In genomic region chr10:121978511-121978910, GRCh38 we compare ENCODE assay signal across 24 cellular contexts. TPM values are rescaled to one million over a fixed set of nuclear protein-coding genes. Genes with fewer than 3 reads are reported as not detected.
DNase-seq lines count a peak whose midpoint lies in the region; ATAC-seq and TF ChIP-seq lines count a peak whose summit lies in the region.
"Had no signal": no experiment of that assay in that cellular context is flagged by ENCODE, and none has a peak within 500 bp of the region (broad histone marks: within the 10 kb centered on the region; RNA-seq: fewer than 3 reads in every experiment).

No MANE protein-coding gene starts in this region.

- H3K9me3 Mint-ChIP-seq in chondrocyte (ENCODE audit: low read depth): peaks cover 7% of the 10 kb centered on the region
- H3K9me3 Mint-ChIP-seq: CD4-positive, alpha-beta T cell had no signal

- DNase-seq in chondrocyte (ENCODE audit: low spot score) (peak; percentile 88), left lung (peak; percentile 48 to 82), lung (ENCODE audit: low spot score) (peak; percentile 66), upper lobe of right lung (peak; percentile 86), mesenteric fat pad (ENCODE audit: low spot score) (no peak), SK-N-DZ (ENCODE audit: low spot score) (no peak), NCI-H748 (lab: John Stamatoyannopoulos, UW; ENCODE audit: unreplicated experiment) (no peak)
- DNase-seq: 8988T; ACHN; AML-193; BE2C; CD4-positive, alpha-beta T cell; CD8-positive, alpha-beta memory T cell; DMS 273 treated with DMSO at 0.1 percent for 48 hours; DMS79; EL; GDM1; H9 had no signal

- H3K27ac Mint-ChIP-seq in chondrocyte (ENCODE audit: unreplicated experiment): no peak overlapping the region
- H3K27ac Mint-ChIP-seq: CD14-positive monocyte; CD4-positive, alpha-beta T cell; CD8-positive, alpha-beta memory T cell; GM23338; H9 had no signal

- no peaks in the 10 kb centered on the region for H3K36me3 ChIP-seq in left lung
- H3K36me3 ChIP-seq in lung (ENCODE audit: control insufficient read depth in 2 of 2, insufficient read depth in 2 of 2, low read length in 2 of 2): no peaks in the 10 kb centered on the region
- H3K36me3 ChIP-seq in upper lobe of right lung: no peaks in the 10 kb centered on the region

- H3K4me1 Mint-ChIP-seq in chondrocyte (ENCODE audit: low read depth): peaks cover 7% of the 10 kb centered on the region

- TF ChIP-seq CTCF in chondrocyte (IDR thresholded peaks at IDR 0.05): no peak
- no peak for TF ChIP-seq CTCF in left lung (IDR thresholded peaks at IDR 0.05)
- TF ChIP-seq CTCF in lung (IDR thresholded peaks at IDR 0.05; ENCODE audit: control extremely low read depth, extremely low read depth): no peak
- no peak for TF ChIP-seq CTCF in upper lobe of right lung (IDR thresholded peaks at IDR 0.05)

- H3K27ac ChIP-seq in left lung (no peak overlapping the region), lung (ENCODE audit: low read depth in 1 of 2, low read length in 1 of 2) (no peak overlapping the region), upper lobe of right lung (no peak overlapping the region)
- H3K27ac ChIP-seq: A549; BLaER1 treated with 17β-estradiol and CSF1 and Interleukin-3, amounts not matched to agents 10 nM and 100 nM had no signal

- H3K4me1 ChIP-seq in left lung (peaks cover 8 to 17% of the 10 kb centered on the region in 2 donors), lung (ENCODE audit: control insufficient read depth in 2 of 2, insufficient read depth in 2 of 2, low read length in 2 of 2) (peaks cover 2 to 3% of the 10 kb centered on the region in 2 donors), upper lobe of right lung (peaks cover 14% of the 10 kb centered on the region)
- H3K4me1 ChIP-seq: BE2C had no signal

- intact Hi-C loops in left lung (cut with DNase I): no loop called here
- intact Hi-C loops in upper lobe of right lung (cut with DNase I): no loop called here

- ATAC-seq in left lung: peak; percentile 30
- no peak for ATAC-seq in lung (ENCODE audit: insufficient read depth, low FRiP score)
- peak; percentile 16 for ATAC-seq in upper lobe of right lung
- ATAC-seq: A549, GM12878, GM23338, HCT116 had no signal

- H3K4me3 ChIP-seq in left lung (no peak overlapping the region), lung (no peak overlapping the region), upper lobe of right lung (no peak overlapping the region)
- H3K4me3 ChIP-seq: A549; BLaER1 treated with 17β-estradiol and CSF1 and Interleukin-3, amounts not matched to agents 10 nM and 100 nM; GM12878; GM23338 had no signal

- no peaks in the 10 kb centered on the region for H3K9me3 ChIP-seq in left lung
- H3K9me3 ChIP-seq in lung (ENCODE audit: control insufficient read depth in 2 of 2, insufficient read depth in 1 of 2, low read length in 1 of 2): no peaks in the 10 kb centered on the region
- no peaks in the 10 kb centered on the region for H3K9me3 ChIP-seq in upper lobe of right lung
- H3K9me3 ChIP-seq: BE2C had no signal

- H3K27me3 ChIP-seq in left lung (no peaks in the 10 kb centered on the region), lung (ENCODE audit: control insufficient read depth, insufficient read depth) (no peaks in the 10 kb centered on the region), upper lobe of right lung (no peaks in the 10 kb centered on the region)
- H3K27me3 ChIP-seq: BE2C; BLaER1 treated with 17β-estradiol and CSF1 and Interleukin-3, amounts not matched to agents 10 nM and 100 nM had no signal

- H3K36me3 Mint-ChIP-seq in chondrocyte (ENCODE audit: low read depth): no peaks in the 10 kb centered on the region
- H3K36me3 Mint-ChIP-seq: CD14-positive monocyte had no signal

- WGBS in lung, 2 donors: 78 to 90% methylated on average over 26 of the region's 26 CpGs

- H3K4me3 Mint-ChIP-seq in chondrocyte (ENCODE audit: unreplicated experiment): no peak overlapping the region
- H3K4me3 Mint-ChIP-seq: CD14-positive monocyte; CD4-positive, alpha-beta T cell; GM23338 had no signal

- H3K27me3 Mint-ChIP-seq in chondrocyte (ENCODE audit: low read depth): no peaks in the 10 kb centered on the region
- H3K27me3 Mint-ChIP-seq: CD4-positive, alpha-beta T cell had no signal

RNA-seq across cellular contexts. Expression of gene NSMCE4A, which starts 3.5 kb away (rescaled TPM):
- total RNA-seq in chondrocyte (19.5 to 25.1 TPM (median 24.8 TPM) in 3 replicates), left lung (10 to 100 TPM; 26.2 to 36.1 TPM), lung (10 to 100 TPM; 47.5 to 83.4 TPM), upper lobe of right lung (38.4 TPM), mesenteric fat pad (48.0 TPM)
- polyA plus RNA-seq in lung: 10 to 100 TPM; 28.4 to 88.7 TPM
- polyA plus RNA-seq in SK-N-DZ (2014; cell fraction: cytosol; rRNA removed): 169 and 172 TPM in 2 replicates
- polyA plus RNA-seq in SK-N-DZ (2014; cell fraction: nucleus; rRNA removed): 621 and 664 TPM in 2 replicates

RNA-seq across cellular contexts. Expression of gene TACC2, which starts 10.5 kb away (rescaled TPM):
- 36.2 to 60.7 TPM (median 56.6 TPM) in 3 replicates for total RNA-seq in chondrocyte
- 100 to 1,000 TPM; 166 to 193 TPM for total RNA-seq in left lung
- 100 to 1,000 TPM in 1 of 2 donors, 10 to 100 TPM in 1; 43.3 to 309 TPM for total RNA-seq in lung
- polyA plus RNA-seq in lung: 100 to 1,000 TPM in 1 of 2 donors, 10 to 100 TPM in 1; 91.5 to 163 TPM
- 236 TPM for total RNA-seq in upper lobe of right lung
- 31.0 TPM for total RNA-seq in mesenteric fat pad
- 14.6 and 17.0 TPM in 2 replicates for polyA plus RNA-seq in SK-N-DZ (2014; cell fraction: cytosol; rRNA removed)
- polyA plus RNA-seq in SK-N-DZ (2014; cell fraction: nucleus; rRNA removed): 24.2 and 54.4 TPM in 2 replicates
- total RNA-seq: CD4-positive, alpha-beta T cell; CD8-positive, alpha-beta memory T cell had no signal
- polyA plus RNA-seq: CD14-positive monocyte; CD8-positive, alpha-beta memory T cell had no signal

RNA-seq across cellular contexts. Expression of gene ATE1, which starts 50.7 kb away (rescaled TPM):
- total RNA-seq in chondrocyte (19.8 to 24.2 TPM (median 24.0 TPM) in 3 replicates), left lung (10 to 100 TPM; 24.5 to 27.3 TPM), lung (10 to 100 TPM; 18.8 to 47.8 TPM), upper lobe of right lung (26.6 TPM), mesenteric fat pad (28.6 TPM)
- polyA plus RNA-seq in lung: 1 to 10 TPM; 4.2 to 7.6 TPM
- 13.7 and 20.5 TPM in 2 replicates for polyA plus RNA-seq in SK-N-DZ (2014; cell fraction: cytosol; rRNA removed)
- polyA plus RNA-seq in SK-N-DZ (2014; cell fraction: nucleus; rRNA removed): 16.5 and 28.0 TPM in 2 replicates

Comparison
In these comparisons a context has a peak if more than half of its experiments do, and no peak if none do; other contexts are left out.
1. DNase-seq: peak in chondrocyte (single experiment), left lung (2 of 2), lung (single experiment) and upper lobe of right lung (single experiment); none in mesenteric fat pad (single experiment), SK-N-DZ (single experiment) and NCI-H748 (single experiment).